Comparison of ENCODE assay signal across 8 cellular contexts in genomic region chr13:99313473-99313872, GRCh38. TPM values are rescaled to one million over a fixed set of nuclear protein-coding genes. Genes with fewer than 3 reads are reported as not detected.
A peak's percentile ranks its signal among the peaks of the same experiment; 100 is the strongest.
DNase-seq lines count a peak whose midpoint lies in the region; ATAC-seq, FAIRE-seq and TF ChIP-seq lines count a peak whose summit lies in the region.
"Had no signal": no experiment of that assay in that cellular context is flagged by ENCODE, and none has a peak within 500 bp of the region (broad histone marks: within the 10 kb centered on the region; RNA-seq: fewer than 3 reads in every experiment).

No MANE protein-coding gene starts in this region.

- no peak for TF ChIP-seq POLR2A in endothelial cell of umbilical vein (IDR thresholded peaks at IDR 0.05; ENCODE audit: low read depth, low read length)

- H3K9me3 ChIP-seq in endothelial cell of umbilical vein (replicated peaks; ENCODE audit: control insufficient read depth, insufficient read depth, low read length) = no peaks in the 10 kb centered on the region

- no peaks in the 10 kb centered on the region for H3K9me3 Mint-ChIP-seq in GM23338
- peaks cover 3% of the 10 kb centered on the region for H3K9me3 Mint-ChIP-seq in progenitor cell of endocrine pancreas (ENCODE audit: low read depth)

- H3K36me3 Mint-ChIP-seq in GM23338 (ENCODE audit: low read depth) (peaks cover 11% of the 10 kb centered on the region; the same call in 2 of the 3 replicates), progenitor cell of endocrine pancreas (ENCODE audit: insufficient read depth) (peaks cover 21% of the 10 kb centered on the region)

- H4K20me1 ChIP-seq in GM23338 (replicated peaks; ENCODE audit: insufficient read depth) (peaks cover 3% of the 10 kb centered on the region; the same call in 1 of the 2 replicates), endothelial cell of umbilical vein (replicated peaks; ENCODE audit: control insufficient read depth, extremely low read depth, insufficient read depth, low read length) (no peaks in the 10 kb centered on the region)

- H3K27me3 Mint-ChIP-seq in GM23338 (ENCODE audit: insufficient read depth, low read depth, poor library complexity) (peaks cover 2% of the 10 kb centered on the region), progenitor cell of endocrine pancreas (no peaks in the 10 kb centered on the region)

- DNase-seq in GM23338 (ENCODE audit: low spot score) (peak; percentile 45), RPMI7951 (ENCODE audit: low read depth) (peak; percentile 63), endothelial cell of umbilical vein (ENCODE audit: low read depth, low spot score) (peak; percentile 86), progenitor cell of endocrine pancreas (ENCODE audit: low spot score, unreplicated experiment) (no peak), SIG-M5 treated with dmso at 0.1 percent for 504 hours (lab: John Stamatoyannopoulos, UW; ENCODE audit: unreplicated experiment) (no peak), occipital lobe (lab: John Stamatoyannopoulos, UW) (no peak)

- POLR2A ChIA-PET in endothelial cell of umbilical vein (lab: Charles Lee) = no interaction called here

- H3K27ac Mint-ChIP-seq in GM23338 (no peak overlapping the region), progenitor cell of endocrine pancreas (peak overlapping the region; percentile 6)

- H3K4me3 Mint-ChIP-seq in GM23338 = no peak overlapping the region
- no peak overlapping the region for H3K4me3 Mint-ChIP-seq in progenitor cell of endocrine pancreas (ENCODE audit: low read depth)

- no TSS peak for BruUV-seq in endothelial cell of umbilical vein (replicated peaks; lab: Mats Ljungman, UMichigan)

- CTCF ChIA-PET in endothelial cell of umbilical vein (lab: Charles Lee) = interaction anchor here (1.2 kb wide), 1 partner anchor 44 kb away, joined by 5 read pairs; no protein-coding TSS in a partner anchor

- no peaks in the 10 kb centered on the region for H3F3A ChIP-seq in GM23338 (replicated peaks; ENCODE audit: low read depth)

- H3K4me2 ChIP-seq in GM23338 (no peak overlapping the region), endothelial cell of umbilical vein (ENCODE audit: insufficient read depth, low read length) (peak overlapping the region; percentile 76)

- H3K4me1 Mint-ChIP-seq in GM23338 (peaks cover 36% of the 10 kb centered on the region), progenitor cell of endocrine pancreas (ENCODE audit: low read depth) (peaks cover 5% of the 10 kb centered on the region)

- no peak overlapping the region for H2AFZ ChIP-seq in GM23338
- H2AFZ ChIP-seq in endothelial cell of umbilical vein (ENCODE audit: low read depth, low read length) = no peak overlapping the region

- no peaks in the 10 kb centered on the region for H3K9me1 ChIP-seq in endothelial cell of umbilical vein (replicated peaks; ENCODE audit: control insufficient read depth, extremely low read depth, insufficient read depth, low read length)

- H3K27me3 ChIP-seq in GM23338 (ENCODE audit: insufficient read depth) = no peaks in the 10 kb centered on the region
- no peaks in the 10 kb centered on the region for H3K27me3 ChIP-seq in endothelial cell of umbilical vein (ENCODE audit: control insufficient read depth in 2 of 2, insufficient read depth in 2 of 2, low read length in 2 of 2)

- H3K9me2 ChIP-seq in GM23338 (ENCODE audit: insufficient read depth) = no peaks in the 10 kb centered on the region

- peak overlapping the region; percentile 75 for H3K9ac ChIP-seq in endothelial cell of umbilical vein (replicated peaks; ENCODE audit: extremely low read depth, insufficient read depth, low read length)

- TF ChIP-seq CTCF in GM23338 (conservative IDR thresholded peaks at IDR 0.05; ENCODE audit: low read depth in 2 of 2) (no peak), endothelial cell of umbilical vein (IDR thresholded peaks at IDR 0.05; ENCODE audit: extremely low read depth in 1 of 2, insufficient read depth in 1 of 2, low read depth in 1 of 2, low read length in 2 of 2) (no peak), progenitor cell of endocrine pancreas (IDR thresholded peaks at IDR 0.05; ENCODE audit: unreplicated experiment) (no peak)

- intact Hi-C loops in endothelial cell of umbilical vein (cut with micrococcal nuclease) = loop anchor here (1.0 to 5.0 kb wide), 2 partner anchors 74 to 113 kb away; partner anchors contain the start of gene UBAC2

- H3K27ac ChIP-seq in GM23338 (ENCODE audit: low read depth) = no peak overlapping the region
- peak overlapping the region; percentile 98 for H3K27ac ChIP-seq in endothelial cell of umbilical vein (ENCODE audit: insufficient read depth, low read depth, low read length)
- H3K27ac ChIP-seq: SK-N-MC had no signal

- no peaks in the 10 kb centered on the region; the same call in 1 of the 2 replicates for H3K79me2 ChIP-seq in GM23338 (replicated peaks; ENCODE audit: insufficient read depth)
- H3K79me2 ChIP-seq in endothelial cell of umbilical vein (ENCODE audit: control insufficient read depth, insufficient read depth, low read length) = no peaks in the 10 kb centered on the region

- H3K4me1 ChIP-seq in GM23338 (ENCODE audit: insufficient read depth) (peaks cover 9% of the 10 kb centered on the region), endothelial cell of umbilical vein (ENCODE audit: control insufficient read depth, extremely low read depth, insufficient read depth, low read length) (peaks cover 29% of the 10 kb centered on the region)

- dilution Hi-C loops in endothelial cell of umbilical vein (cut with MboI; ENCODE audit: extremely low pct_ligation_motif_present, low sequenced_read_pairs) = no loop called here

- H3K4me3 ChIP-seq in GM23338 (no peak overlapping the region), endothelial cell of umbilical vein (replicated peaks in 1 of 3; ENCODE audit: insufficient read depth in 1 of 3, low read depth in 1 of 3, low read length in 3 of 3) (no peak overlapping the region)
- H3K4me3 ChIP-seq: SK-N-MC had no signal

- ATAC-seq in GM23338 (peak; percentile 80), GM18861 (IDR thresholded peaks at IDR 0.05; ENCODE audit: unreplicated experiment) (no peak)

- FAIRE-seq in endothelial cell of umbilical vein (lab: Jason Lieb, UNC) = peak; percentile 97

- 0 out of 2 replicates have a peak, but pooled peaks cover 3% of the 10 kb centered on the region for H3K36me3 ChIP-seq in GM23338 (ENCODE audit: insufficient read depth)
- H3K36me3 ChIP-seq in endothelial cell of umbilical vein (ENCODE audit: control insufficient read depth in 2 of 2, extremely low read depth in 1 of 2, insufficient read depth in 2 of 2, low read length in 2 of 2) = no peaks in the 10 kb centered on the region

TF ChIP-seq in GM23338, 12 proteins besides CTCF, POLR2A, EP300 and RAD21 (continues in another document):
- TF ChIP-seq EZH2 (IDR thresholded peaks at IDR 0.05; ENCODE audit: low read depth, unreplicated experiment) = no peak
- TF ChIP-seq ETS1 (IDR thresholded peaks at IDR 0.05) = no peak

TF ChIP-seq in endothelial cell of umbilical vein, 7 proteins besides CTCF, POLR2A, EP300 and RAD21:
- TF ChIP-seq MAX (IDR thresholded peaks at IDR 0.05; ENCODE audit: insufficient read depth, insufficient read length) (no peak), EZH2 (IDR thresholded peaks at IDR 0.05; ENCODE audit: borderline replicate concordance, low read depth, low read length, severe bottlenecking) (no peak), GATA2 (IDR thresholded peaks at IDR 0.05; ENCODE audit: insufficient read depth, insufficient read length, low read depth, low read length) (no peak), MYC (IDR thresholded peaks at IDR 0.05; ENCODE audit: low read depth, low read length) (no peak)

RNA-seq across cellular contexts. Expression of gene GPR183, which starts 6.3 kb away (rescaled TPM):
- not detected in 2 replicates for total RNA-seq in GM23338 (2014; rRNA removed; shearing (Covaris generic))
- 0.78 and 0.92 TPM in 2 replicates for polyA plus RNA-seq in GM23338 (2016; fragmentation: Nextera tagmentation; extraction: Ambion mirVana)
- total RNA-seq in RPMI7951 (2014; rRNA removed; shearing (Covaris generic)) = 4.9 and 5.1 TPM in 2 replicates
- not detected in 2 replicates for total RNA-seq in endothelial cell of umbilical vein
- polyA plus RNA-seq in endothelial cell of umbilical vein = 0.14 and 0.23 TPM in 2 replicates
- polyA plus RNA-seq in endothelial cell of umbilical vein (2011; cell fraction: cytosol; rRNA removed) = 0.27 and 0.72 TPM in 2 replicates
- 0.33 and 0.67 TPM in 2 replicates for polyA plus RNA-seq in endothelial cell of umbilical vein (2011; cell fraction: nucleus; rRNA removed)
- 0.15 and 0.16 TPM in 2 replicates for polyA plus RNA-seq in endothelial cell of umbilical vein (2012)
- 0.38 TPM in 1 of 2 replicates, not detected in the other for polyA minus RNA-seq in endothelial cell of umbilical vein
- not detected for polyA minus RNA-seq in endothelial cell of umbilical vein (2011; cell fraction: cytosol; rRNA and poly(A)+ RNA removed)
- polyA minus RNA-seq in endothelial cell of umbilical vein (2011; cell fraction: nucleus; rRNA and poly(A)+ RNA removed) = 0.67 and 0.72 TPM in 2 replicates
- total RNA-seq in progenitor cell of endocrine pancreas = not detected in 2 replicates
- 3.1 TPM for total RNA-seq in occipital lobe

RNA-seq across cellular contexts. Expression of gene GPR18, which starts 55.3 kb away (rescaled TPM):
- total RNA-seq in GM23338 (2014; rRNA removed; shearing (Covaris generic)) = not detected in 2 replicates
- polyA plus RNA-seq in GM23338 (2016; fragmentation: Nextera tagmentation; extraction: Ambion mirVana) (2.6 and 3.0 TPM in 2 replicates), endothelial cell of umbilical vein (not detected in 2 replicates)
- not detected in 2 replicates for total RNA-seq in RPMI7951 (2014; rRNA removed; shearing (Covaris generic))
- total RNA-seq in endothelial cell of umbilical vein (not detected in 2 replicates), progenitor cell of endocrine pancreas (not detected in 2 replicates), occipital lobe (not detected)
- polyA plus RNA-seq in endothelial cell of umbilical vein (2011; cell fraction: cytosol; rRNA removed) = not detected in 2 replicates
- not detected in 2 replicates for polyA plus RNA-seq in endothelial cell of umbilical vein (2011; cell fraction: nucleus; rRNA removed)
- not detected in 2 replicates for polyA plus RNA-seq in endothelial cell of umbilical vein (2012)
- polyA minus RNA-seq in endothelial cell of umbilical vein = not detected in 2 replicates
- polyA minus RNA-seq in endothelial cell of umbilical vein (2011; cell fraction: cytosol; rRNA and poly(A)+ RNA removed) = not detected
- polyA minus RNA-seq in endothelial cell of umbilical vein (2011; cell fraction: nucleus; rRNA and poly(A)+ RNA removed) = not detected in 2 replicates

Comparison
In these comparisons a context has a peak if more than half of its experiments do, and no peak if none do; other contexts are left out.
1. DNase-seq: peak in GM23338 (single experiment), RPMI7951 (single experiment) and endothelial cell of umbilical vein (single experiment); none in progenitor cell of endocrine pancreas (single experiment), SIG-M5 treated with dmso at 0.1 percent for 504 hours (single experiment) and occipital lobe (single experiment).